9 cellular contexts compared by ENCODE assay signal in the genomic region with DNA sequence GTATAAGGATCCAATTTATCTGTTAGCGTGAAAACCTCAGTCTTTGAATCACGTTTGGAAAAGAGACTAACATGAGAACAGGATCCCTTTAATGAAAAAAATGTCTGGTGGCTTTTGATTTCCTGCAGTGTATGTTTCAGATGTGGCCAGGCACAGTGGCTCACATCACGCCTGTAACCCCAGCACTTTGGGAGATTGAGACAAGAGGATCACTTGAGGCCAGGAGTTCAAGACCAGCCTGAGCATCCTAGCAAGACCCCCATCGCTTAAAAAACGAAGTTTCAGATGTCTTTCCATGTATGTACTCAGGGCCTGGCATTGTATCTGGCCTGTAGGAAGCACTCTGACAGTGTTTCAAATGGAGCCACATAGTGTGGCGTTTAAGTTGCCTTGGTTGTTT.
DNase-seq lines count a peak whose midpoint lies in the region; ATAC-seq and TF ChIP-seq lines count a peak whose summit lies in the region.
"Had no signal": no experiment of that assay in that cellular context is flagged by ENCODE, and none has a peak within 500 bp of the region (broad histone marks: within the 10 kb centered on the region; RNA-seq: fewer than 3 reads in every experiment).

No MANE protein-coding gene starts in this region.

- peak overlapping the region; percentile 57 to 80 (median 75) for H3K4me3 Mint-ChIP-seq in CD8-positive, alpha-beta memory T cell
- H3K4me3 Mint-ChIP-seq in activated T-helper 2 cell treated with anti-CD3 and anti-CD28 coated beads, Interferon-gamma antibody, Interleukin-2, Interleukin-4, amounts not matched to agents 10 μg/mL and 5 μg/mL and 100 μg/mL, durations not matched to agents 14 hours and 24 hours and 36 hours (ENCODE audit: low read depth): peak overlapping the region; percentile 42
- H3K4me3 Mint-ChIP-seq in natural killer cell: peak overlapping the region; percentile 71
- H3K4me3 Mint-ChIP-seq: dendritic cell treated with granulocyte-macrophage colony-stimulating factor and Interleukin-4, amounts not matched to agents 40 ng/mL and 50 ng/mL, for 4 days had no signal

- no peak for TF ChIP-seq CTCF in natural killer cell (IDR thresholded peaks at IDR 0.05)
- TF ChIP-seq CTCF in GM10248 (IDR thresholded peaks at IDR 0.05; ENCODE audit: control extremely low read depth, extremely low read depth, low read depth, missing control alignments): no peak

- H3K4me1 Mint-ChIP-seq in CD8-positive, alpha-beta memory T cell: peaks cover 17 to 71% (median 66%) of the 10 kb centered on the region in 3 donors
- peaks cover 69% of the 10 kb centered on the region for H3K4me1 Mint-ChIP-seq in activated T-helper 2 cell treated with anti-CD3 and anti-CD28 coated beads, Interferon-gamma antibody, Interleukin-2, Interleukin-4, amounts not matched to agents 10 μg/mL and 5 μg/mL and 100 μg/mL, durations not matched to agents 14 hours and 24 hours and 36 hours (ENCODE audit: low read depth)
- H3K4me1 Mint-ChIP-seq in natural killer cell: peaks cover 74 to 78% of the 10 kb centered on the region in 2 donors

- peak overlapping the region; percentile 80 to 98 (median 94) for H3K27ac Mint-ChIP-seq in CD8-positive, alpha-beta memory T cell
- H3K27ac Mint-ChIP-seq in activated T-helper 2 cell treated with anti-CD3 and anti-CD28 coated beads, Interferon-gamma antibody, Interleukin-2, Interleukin-4, amounts not matched to agents 10 μg/mL and 5 μg/mL and 100 μg/mL, durations not matched to agents 14 hours and 24 hours and 36 hours: peak overlapping the region; percentile 91
- peak overlapping the region; percentile 88 to 94 for H3K27ac Mint-ChIP-seq in natural killer cell

- H3K4me1 ChIP-seq in CD8-positive, alpha-beta memory T cell (ENCODE audit: insufficient read depth, low read length): peaks cover 41% of the 10 kb centered on the region

- H3K27ac ChIP-seq in CD8-positive, alpha-beta memory T cell (ENCODE audit: low read depth, low read length): peak overlapping the region; percentile 72

- intact Hi-C loops in activated T-helper 2 cell treated with anti-CD3 and anti-CD28 coated beads, Interferon-gamma antibody, Interleukin-2, Interleukin-4, amounts not matched to agents 10 μg/mL and 5 μg/mL and 100 μg/mL, durations not matched to agents 14 hours and 24 hours and 36 hours (cut with micrococcal nuclease): no loop called here
- intact Hi-C loops in natural killer cell (cut with micrococcal nuclease): loop anchor here (1.0 to 2.0 kb wide), 5 partner anchors 21 to 82 kb away; no protein-coding TSS in a partner anchor

- POLR2A ChIA-PET in CD8-positive, alpha-beta memory T cell (lab: Charles Lee): interaction anchor here (1.1 to 4.7 kb wide), 6 partner anchors 20 to 107 kb away, joined by 3 to 25 read pairs (median 5); no protein-coding TSS in a partner anchor
- POLR2A ChIA-PET in GM10248 (lab: Yijun Ruan, JAX): no interaction called here

- H3K27me3 Mint-ChIP-seq in CD8-positive, alpha-beta memory T cell: no peaks in the 10 kb centered on the region
- H3K27me3 Mint-ChIP-seq in activated T-helper 2 cell treated with anti-CD3 and anti-CD28 coated beads, Interferon-gamma antibody, Interleukin-2, Interleukin-4, amounts not matched to agents 10 μg/mL and 5 μg/mL and 100 μg/mL, durations not matched to agents 14 hours and 24 hours and 36 hours (ENCODE audit: low read depth): no peaks in the 10 kb centered on the region
- H3K27me3 Mint-ChIP-seq in natural killer cell (ENCODE audit: low read depth in 2 of 2): no peaks in the 10 kb centered on the region
- H3K27me3 Mint-ChIP-seq: dendritic cell treated with granulocyte-macrophage colony-stimulating factor and Interleukin-4, amounts not matched to agents 40 ng/mL and 50 ng/mL, for 4 days had no signal

- no peaks in the 10 kb centered on the region for H3K9me3 ChIP-seq in CD8-positive, alpha-beta memory T cell (ENCODE audit: low read length)

- peak in 3 of 5 donors; percentile 21 to 65 (median 64) for DNase-seq in CD8-positive, alpha-beta memory T cell
- DNase-seq in activated T-helper 2 cell treated with anti-CD3 and anti-CD28 coated beads, Interferon-gamma antibody, Interleukin-2, Interleukin-4, amounts not matched to agents 10 μg/mL and 5 μg/mL and 100 μg/mL, durations not matched to agents 14 hours and 24 hours and 36 hours (ENCODE audit: low spot score): no peak
- DNase-seq in natural killer cell (no peak), midbrain (lab: John Stamatoyannopoulos, UW) (no peak), NK-92 (lab: John Stamatoyannopoulos, UW; ENCODE audit: unreplicated experiment) (no peak), GM10248 (ENCODE audit: extremely low spot score) (no peak), superior temporal gyrus (ENCODE audit: extremely low spot score) (no peak)

- ATAC-seq in HG02610 (IDR thresholded peaks at IDR 0.05; ENCODE audit: unreplicated experiment): peak; percentile 8
- peak; percentile 26 to 30 (median 29) for ATAC-seq in natural killer cell

- CTCF ChIA-PET in CD8-positive, alpha-beta memory T cell (lab: Charles Lee): interaction anchor here (1.2 to 1.9 kb wide), 4 partner anchors 9 to 77 kb away, joined by 3 to 5 read pairs (median 4); no protein-coding TSS in a partner anchor
- CTCF ChIA-PET in GM10248 (lab: Yijun Ruan, JAX): interaction anchor here (1.1 to 1.7 kb wide), 3 partner anchors 9 to 47 kb away, joined by 3 to 5 read pairs (median 3); no protein-coding TSS in a partner anchor

- no peaks in the 10 kb centered on the region for H3K9me3 Mint-ChIP-seq in CD8-positive, alpha-beta memory T cell
- H3K9me3 Mint-ChIP-seq in activated T-helper 2 cell treated with anti-CD3 and anti-CD28 coated beads, Interferon-gamma antibody, Interleukin-2, Interleukin-4, amounts not matched to agents 10 μg/mL and 5 μg/mL and 100 μg/mL, durations not matched to agents 14 hours and 24 hours and 36 hours: no peaks in the 10 kb centered on the region
- H3K9me3 Mint-ChIP-seq in natural killer cell: no peaks in the 10 kb centered on the region
- H3K9me3 Mint-ChIP-seq: dendritic cell treated with granulocyte-macrophage colony-stimulating factor and Interleukin-4, amounts not matched to agents 40 ng/mL and 50 ng/mL, for 4 days had no signal

- peak overlapping the region; percentile 9 for H3K4me3 ChIP-seq in CD8-positive, alpha-beta memory T cell (ENCODE audit: low read length)

- H3K36me3 ChIP-seq in CD8-positive, alpha-beta memory T cell (ENCODE audit: insufficient read depth, low read length): no peaks in the 10 kb centered on the region

- peaks cover 0 to 45% (median 16%) of the 10 kb centered on the region in 3 donors for H3K36me3 Mint-ChIP-seq in CD8-positive, alpha-beta memory T cell
- H3K36me3 Mint-ChIP-seq in activated T-helper 2 cell treated with anti-CD3 and anti-CD28 coated beads, Interferon-gamma antibody, Interleukin-2, Interleukin-4, amounts not matched to agents 10 μg/mL and 5 μg/mL and 100 μg/mL, durations not matched to agents 14 hours and 24 hours and 36 hours (ENCODE audit: low read depth): peaks cover 58% of the 10 kb centered on the region
- no peaks in the 10 kb centered on the region for H3K36me3 Mint-ChIP-seq in natural killer cell

- H3K27me3 ChIP-seq in CD8-positive, alpha-beta memory T cell (ENCODE audit: insufficient read depth, low read length, poor library complexity, severe bottlenecking): no peaks in the 10 kb centered on the region

Comparison
In these comparisons a context has a peak if more than half of its experiments do, and no peak if none do; other contexts are left out.
1. DNase-seq: peak in CD8-positive, alpha-beta memory T cell (3 of 5); none in activated T-helper 2 cell treated with anti-CD3 and anti-CD28 coated beads, Interferon-gamma antibody, Interleukin-2, Interleukin-4, amounts not matched to agents 10 μg/mL and 5 μg/mL and 100 μg/mL, durations not matched to agents 14 hours and 24 hours and 36 hours (single experiment), natural killer cell (single experiment), midbrain (single experiment), NK-92 (single experiment), GM10248 (single experiment) and superior temporal gyrus (single experiment).
2. Peak in every context shown above with its lines, with median percentiles within 50 percentile points of each other: H3K27ac Mint-ChIP-seq and H3K4me3 Mint-ChIP-seq.